ENCODE assay signal across 21 cellular contexts in genomic region chr6:7921071-7921470, GRCh38.
"Had no signal": no experiment of that assay in that cellular context is flagged by ENCODE, and none has a peak within 500 bp of the region (broad histone marks: within the 10 kb centered on the region; RNA-seq: fewer than 3 reads in every experiment).

No MANE protein-coding gene starts in this region.

- DNase-seq: activated CD4-positive, alpha-beta memory T cell treated with anti-CD3 and anti-CD28 coated beads, Interleukin-2, amount 10 ng/mL, durations not matched to agents 7 days and 5 days; activated CD8-positive, alpha-beta memory T cell treated with anti-CD3 and anti-CD28 coated beads for 24 hours; activated CD8-positive, alpha-beta memory T cell treated with anti-CD3 and anti-CD28 coated beads, Interleukin-2, amount 10 ng/mL, durations not matched to agents 7 days and 5 days; activated CD8-positive, alpha-beta memory T cell treated with anti-CD3 and anti-CD28 coated beads, Interleukin-2, amount 50 U/mL, for 48 hours; activated effector memory CD4-positive, alpha-beta T cell treated with anti-CD3 and anti-CD28 coated beads, Interleukin-2, amount 50 U/mL, for 16 hours; activated naive CD4-positive, alpha-beta T cell; activated naive CD4-positive, alpha-beta T cell treated with anti-CD3 and anti-CD28 coated beads, Interleukin-2, amount 50 U/mL, for 16 hours; activated naive CD8-positive, alpha-beta T cell treated with anti-CD3 and anti-CD28 coated beads for 36 hours; amniotic stem cell; aorta; brain microvascular endothelial cell; central memory CD4-positive, alpha-beta T cell; KG1; MG63; NCI-H1092 treated with DMSO at 0.1 percent for 48 hours; NCI-H1436 treated with DMSO at 0.1 percent for 48 hours; NCI-H1694 treated with DMSO at 0.1 percent for 48 hours; NCI-H524 treated with DMSO at 0.1 percent for 48 hours; Peyer's patch; Right ventricle myocardium superior; T1000 had no signal

- H3K27me3 ChIP-seq: brain microvascular endothelial cell, MG63, Peyer's patch had no signal

- H3K27ac ChIP-seq: brain microvascular endothelial cell, Peyer's patch had no signal

- H3K9me3 ChIP-seq: MG63, Peyer's patch had no signal

- H3K4me3 ChIP-seq: MG63, Peyer's patch had no signal

- H3K4me1 ChIP-seq: Peyer's patch had no signal

- H3K36me3 ChIP-seq: brain microvascular endothelial cell, MG63, Peyer's patch had no signal
